18 cellular contexts compared by ENCODE assay signal in the genomic region with DNA sequence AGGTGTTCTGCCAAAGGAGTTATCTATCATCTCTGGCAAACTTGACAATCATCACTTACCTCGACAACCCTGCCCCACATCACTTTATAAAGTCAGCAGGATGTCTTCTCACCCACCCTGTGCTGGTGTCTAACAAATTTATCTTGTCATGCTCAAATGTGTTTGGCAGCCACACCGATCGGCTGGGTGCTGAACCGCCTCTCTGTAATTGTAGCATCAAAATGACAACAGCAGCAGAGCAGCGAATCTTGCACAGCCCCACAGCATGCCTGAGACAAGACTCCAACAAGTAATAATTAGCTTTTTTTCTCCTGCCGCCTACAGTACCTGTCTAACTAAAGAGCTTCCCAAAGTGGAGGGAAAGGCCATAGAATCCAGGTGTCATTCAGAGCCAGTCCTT.
"Had no signal": no experiment of that assay in that cellular context is flagged by ENCODE, and none has a peak within 500 bp of the region (broad histone marks: within the 10 kb centered on the region; RNA-seq: fewer than 3 reads in every experiment).

No MANE protein-coding gene starts in this region.

- H3K4me3 ChIP-seq: body of pancreas, coronary artery, esophagus muscularis mucosa, neural progenitor cell, pancreas, transverse colon had no signal

- H3K9ac ChIP-seq: neural progenitor cell had no signal

- H3K4me1 ChIP-seq: neural progenitor cell, pancreas had no signal

- H3K9me3 ChIP-seq: body of pancreas, esophagus muscularis mucosa, pancreas, transverse colon had no signal

- H3K4me2 ChIP-seq: neural progenitor cell had no signal

- H2AFZ ChIP-seq: neural progenitor cell had no signal

- H3K36me3 ChIP-seq: neural progenitor cell, pancreas, transverse colon had no signal

- ATAC-seq: body of pancreas; left ventricle myocardium superior; pancreas; stimulated activated naive CD8-positive, alpha-beta T cell treated with anti-CD3 and anti-CD28 coated beads, Interleukin-15, Interleukin-2, amounts not matched to agents 100 U/mL and 50 U/mL, for 24 hours had no signal

- H3K27me3 ChIP-seq: body of pancreas, esophagus muscularis mucosa, neural progenitor cell, pancreas, transverse colon had no signal

- H3K27ac ChIP-seq: body of pancreas, coronary artery, esophagus muscularis mucosa, neural progenitor cell, pancreas, transverse colon had no signal

- DNase-seq: activated CD4-positive, alpha-beta T cell treated with anti-CD3 and anti-CD28 coated beads for 1 hour; activated CD4-positive, alpha-beta T cell treated with anti-CD3 and anti-CD28 coated beads, Interleukin-2, amount 50 U/mL, for 48 hours; activated naive CD4-positive, alpha-beta T cell treated with anti-CD3 and anti-CD28 coated beads, Interleukin-2, amount 50 U/mL, for 16 hours; activated T-cell treated with anti-CD3 and anti-CD28 coated beads, Interleukin-2, amount 50 U/mL, for 1 hour; amniotic stem cell; body of pancreas; central memory CD4-positive, alpha-beta T cell; left ventricle myocardium superior; mesenchymal stem cell; pancreas; small intestine; stimulated activated CD4-positive, alpha-beta T cell treated with anti-CD3 and anti-CD28 coated beads, Interleukin-4, amount 100 ng/mL, for 4 hours; stimulated activated CD8-positive, alpha-beta memory T cell treated with anti-CD3 and anti-CD28 coated beads, Interleukin-4, amount 100 ng/mL, for 48 hours; stimulated activated naive CD8-positive, alpha-beta T cell treated with anti-CD3 and anti-CD28 coated beads, Interleukin-15, Interleukin-2, amounts not matched to agents 100 U/mL and 50 U/mL, for 24 hours; transverse colon had no signal
